8 cellular contexts compared by ENCODE assay signal in genomic region chr19:290539-291521, GRCh38. TPM values are rescaled to one million over a fixed set of nuclear protein-coding genes. Genes with fewer than 3 reads are reported as not detected.
DNase-seq lines count a peak whose midpoint lies in the region; ATAC-seq lines count a peak whose summit lies in the region.

PLPP2 (minus strand) TSS chr19:291403; CDS start chr19:291336, 67 bp downstream.

- peak within 1 kb of the TSS; percentile 16 for H3K4me3 Mint-ChIP-seq in activated naive CD8-positive, alpha-beta T cell treated with anti-CD3 and anti-CD28 coated beads, Interleukin-2, amount 50 U/mL, for 24 hours

- no peaks in the 10 kb centered on the region for H3K9me3 Mint-ChIP-seq in activated naive CD8-positive, alpha-beta T cell treated with anti-CD3 and anti-CD28 coated beads, Interleukin-2, amount 50 U/mL, for 24 hours

- no peaks in the 10 kb centered on the region for H3K36me3 Mint-ChIP-seq in activated naive CD8-positive, alpha-beta T cell treated with anti-CD3 and anti-CD28 coated beads, Interleukin-2, amount 50 U/mL, for 24 hours (ENCODE audit: low read depth)

- DNase-seq in AG08395 (ENCODE audit: low spot score) (peak; percentile 52), HT-29 (ENCODE audit: low spot score) (peak; percentile 16), hippocampal formation (lab: John Stamatoyannopoulos, UW) (peak; percentile 76 to 80), putamen (ENCODE audit: low spot score) (peak; percentile 89), NCI-H82 treated with DMSO at 0.1 percent for 48 hours (lab: John Stamatoyannopoulos, UW; ENCODE audit: unreplicated experiment) (no peak)
- DNase-seq in activated naive CD8-positive, alpha-beta T cell treated with anti-CD3 and anti-CD28 coated beads, Interleukin-2, amount 50 U/mL, for 24 hours, result peak; percentile 27

- peaks cover 41% of the 10 kb centered on the region for H3K27me3 Mint-ChIP-seq in activated naive CD8-positive, alpha-beta T cell treated with anti-CD3 and anti-CD28 coated beads, Interleukin-2, amount 50 U/mL, for 24 hours

- no peak within 1 kb of the TSS for H3K27ac Mint-ChIP-seq in activated naive CD8-positive, alpha-beta T cell treated with anti-CD3 and anti-CD28 coated beads, Interleukin-2, amount 50 U/mL, for 24 hours

- no peak for ATAC-seq in activated naive CD8-positive, alpha-beta T cell treated with anti-CD3 and anti-CD28 coated beads, Interleukin-2, amount 50 U/mL, for 24 hours
- ATAC-seq in GM18870 (IDR thresholded peaks at IDR 0.05; ENCODE audit: unreplicated experiment) (no peak), HG03457 (IDR thresholded peaks at IDR 0.05; ENCODE audit: unreplicated experiment) (no peak)

- H3K4me1 Mint-ChIP-seq in activated naive CD8-positive, alpha-beta T cell treated with anti-CD3 and anti-CD28 coated beads, Interleukin-2, amount 50 U/mL, for 24 hours, result peaks cover 11% of the 10 kb centered on the region

RNA-seq across cellular contexts. Expression of gene PLPP2, which starts in this region (rescaled TPM):
- 226 and 231 TPM in 2 replicates for total RNA-seq in HT-29 (2014; rRNA removed; shearing (Covaris generic))
